In genomic region chr4:185738851-185739250, GRCh38 we compare ENCODE assay signal across 17 cellular contexts.
DNase-seq lines count a peak whose midpoint lies in the region; ATAC-seq, FAIRE-seq and TF ChIP-seq lines count a peak whose summit lies in the region.
"Had no signal": no experiment of that assay in that cellular context is flagged by ENCODE, and none has a peak within 500 bp of the region (broad histone marks: within the 10 kb centered on the region; RNA-seq: fewer than 3 reads in every experiment).

No MANE protein-coding gene starts in this region.

- H3K27me3 ChIP-seq in brain microvascular endothelial cell (replicated peaks) (no peaks in the 10 kb centered on the region), muscle layer of colon (ENCODE audit: control insufficient read depth in 1 of 2, insufficient read depth in 2 of 2, low read length in 2 of 2) (no peaks in the 10 kb centered on the region)
- H3K27me3 ChIP-seq: upper lobe of left lung had no signal

- H3K36me3 ChIP-seq in brain microvascular endothelial cell (replicated peaks) (no peaks in the 10 kb centered on the region), muscle layer of colon (ENCODE audit: insufficient read depth, low read length) (no peaks in the 10 kb centered on the region)
- H3K36me3 ChIP-seq: upper lobe of left lung had no signal

- no peak for TF ChIP-seq CTCF in brain microvascular endothelial cell (IDR thresholded peaks at IDR 0.05; ENCODE audit: low read depth, low read length, missing control alignments)

- peaks cover 48% of the 10 kb centered on the region for H3K4me1 ChIP-seq in muscle layer of colon (ENCODE audit: insufficient read depth, low read length)
- H3K4me1 ChIP-seq: psoas muscle had no signal

- FAIRE-seq in HTR-8/SVneo (lab: Jason Lieb, UNC), result no peak
- FAIRE-seq: G401.6, islet of Langerhans, TTC549 had no signal

- no peaks in the 10 kb centered on the region for H3K9me3 ChIP-seq in muscle layer of colon (ENCODE audit: low read length)
- H3K9me3 ChIP-seq: psoas muscle, upper lobe of left lung had no signal

- POLR2A ChIA-PET in HEK293T (lab: Yijun Ruan, JAX), result no interaction called here

- no peak overlapping the region for H3K4me3 ChIP-seq in brain microvascular endothelial cell (ENCODE audit: low read depth, low read length)
- no peak overlapping the region for H3K4me3 ChIP-seq in muscle layer of colon (ENCODE audit: low read depth in 1 of 2, low read length in 2 of 2)
- H3K4me3 ChIP-seq: GM23338, upper lobe of left lung had no signal

- no peak overlapping the region for H3K9ac ChIP-seq in muscle layer of colon (ENCODE audit: low read length)

- DNase-seq in G401 (ENCODE audit: low spot score) (peak; percentile 10), brain microvascular endothelial cell (no peak), NCI-H2107 (lab: John Stamatoyannopoulos, UW) (no peak), HTR-8/SVneo (ENCODE audit: insufficient read length, low spot score) (no peak), HEK293T (ENCODE audit: extremely low spot score) (no peak)
- DNase-seq: activated CD4-positive, alpha-beta T cell treated with anti-CD3 and anti-CD28 coated beads, Interleukin-2, amount 50 U/mL, for 4 hours; activated T-cell treated with anti-CD3 and anti-CD28 coated beads, Interleukin-2, amount 50 U/mL, for 24 hours; psoas muscle; stimulated activated CD4-positive, alpha-beta T cell treated with anti-CD3 and anti-CD28 coated beads, Interleukin-1b, Interleukin-23, amount 100 ng/mL, for 48 hours; upper lobe of left lung had no signal

- ATAC-seq in GM21619 (IDR thresholded peaks at IDR 0.05; ENCODE audit: unreplicated experiment), result peak; percentile 27
- no peak for ATAC-seq in HG03095 (IDR thresholded peaks at IDR 0.05; ENCODE audit: unreplicated experiment)
- ATAC-seq: GM23338 had no signal

- in situ Hi-C loops in G401 (cut with HindIII; ENCODE audit: low sequenced_read_pairs) (no loop called here), brain microvascular endothelial cell (cut with HindIII; ENCODE audit: low pct_ligation_motif_present, low sequenced_read_pairs) (no loop called here)

- peak overlapping the region; percentile 83 for H3K27ac ChIP-seq in brain microvascular endothelial cell
- peak overlapping the region; percentile 40 for H3K27ac ChIP-seq in muscle layer of colon (ENCODE audit: low read depth, low read length)
- H3K27ac ChIP-seq: psoas muscle, upper lobe of left lung had no signal

- CTCF ChIA-PET in HEK293T (lab: Yijun Ruan, JAX), result interaction anchor here (0.6 to 1.1 kb wide), 2 partner anchors 9 to 609 kb away, joined by 3 to 6 read pairs; no protein-coding TSS in a partner anchor

TF ChIP-seq in HEK293T, 16 proteins besides CTCF, POLR2A, EP300 and RAD21:
- TF ChIP-seq LEF1 (IDR thresholded peaks at IDR 0.05; ENCODE audit: borderline replicate concordance), result no peak
- TF ChIP-seq SUZ12 (IDR thresholded peaks at IDR 0.05), result no peak
- no peak for TF ChIP-seq FOXA1 (IDR thresholded peaks at IDR 0.05)
- TF ChIP-seq ARNT (IDR thresholded peaks at IDR 0.05), result no peak
- TF ChIP-seq TARDBP (IDR thresholded peaks at IDR 0.05), result no peak
- TF ChIP-seq SP1 (IDR thresholded peaks at IDR 0.05), result no peak
- TF ChIP-seq NFRKB (IDR thresholded peaks at IDR 0.05), result no peak
- no peak for TF ChIP-seq CTBP1 (IDR thresholded peaks at IDR 0.05; ENCODE audit: borderline replicate concordance)
- no peak for TF ChIP-seq BHLHE40 (IDR thresholded peaks at IDR 0.05; ENCODE audit: borderline replicate concordance)
- TF ChIP-seq HDGF (IDR thresholded peaks at IDR 0.05; ENCODE audit: borderline replicate concordance), result no peak
- TF ChIP-seq ELF4 (IDR thresholded peaks at IDR 0.05), result no peak
- TF ChIP-seq, protein P1, sequence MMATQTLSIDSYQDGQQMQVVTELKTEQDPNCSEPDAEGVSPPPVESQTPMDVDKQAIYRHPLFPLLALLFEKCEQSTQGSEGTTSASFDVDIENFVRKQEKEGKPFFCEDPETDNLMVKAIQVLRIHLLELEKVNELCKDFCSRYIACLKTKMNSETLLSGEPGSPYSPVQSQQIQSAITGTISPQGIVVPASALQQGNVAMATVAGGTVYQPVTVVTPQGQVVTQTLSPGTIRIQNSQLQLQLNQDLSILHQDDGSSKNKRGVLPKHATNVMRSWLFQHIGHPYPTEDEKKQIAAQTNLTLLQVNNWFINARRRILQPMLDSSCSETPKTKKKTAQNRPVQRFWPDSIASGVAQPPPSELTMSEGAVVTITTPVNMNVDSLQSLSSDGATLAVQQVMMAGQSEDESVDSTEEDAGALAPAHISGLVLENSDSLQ (IDR thresholded peaks at IDR 0.05), result no peak
- no peak for TF ChIP-seq L3MBTL2 (conservative IDR thresholded peaks at IDR 0.05)
- TF ChIP-seq FOXK2 (IDR thresholded peaks at IDR 0.05), result no peak
- TF ChIP-seq ZNF384 (IDR thresholded peaks at IDR 0.05), result no peak
- TF ChIP-seq FOXM1 (IDR thresholded peaks at IDR 0.05; ENCODE audit: borderline replicate concordance), result no peak
